In genomic region chr4:60757986-60758385, GRCh38 we compare ENCODE assay signal across 31 cellular contexts.
DNase-seq lines count a peak whose midpoint lies in the region; ATAC-seq and TF ChIP-seq lines count a peak whose summit lies in the region.
"Had no signal": no experiment of that assay in that cellular context is flagged by ENCODE, and none has a peak within 500 bp of the region (broad histone marks: within the 10 kb centered on the region; RNA-seq: fewer than 3 reads in every experiment).

No MANE protein-coding gene starts in this region.

- TF ChIP-seq CTCF in MM.1S (IDR thresholded peaks at IDR 0.05; ENCODE audit: low read length) (no peak), foreskin keratinocyte (conservative IDR thresholded peaks at IDR 0.05) (no peak)

- H3K36me3 ChIP-seq in MM.1S (replicated peaks; ENCODE audit: insufficient read depth, low read length): no peaks in the 10 kb centered on the region
- H3K36me3 ChIP-seq: colonic mucosa, gastrocnemius medialis, HAP-1, left ventricle myocardium inferior, upper lobe of left lung, WERI-Rb-1 had no signal

- H3K4me1 ChIP-seq in MM.1S (ENCODE audit: low read length) (peaks cover 12% of the 10 kb centered on the region), foreskin keratinocyte (peaks cover 13% of the 10 kb centered on the region)
- H3K4me1 ChIP-seq: colonic mucosa, gastrocnemius medialis, left ventricle myocardium inferior, upper lobe of left lung had no signal

- no peaks in the 10 kb centered on the region for H3K9me3 ChIP-seq in MM.1S (replicated peaks; ENCODE audit: insufficient read depth, low read length)
- H3K9me3 ChIP-seq: gastrocnemius medialis, HAP-1, upper lobe of left lung had no signal

- in situ Hi-C loops in ACHN (cut with HindIII; ENCODE audit: low pct_ligation_motif_present, low pct_unique_long_range_greater_than_20kb, low sequenced_read_pairs): no loop called here

- H3K4me3 Mint-ChIP-seq in natural killer cell treated with Interleukin-12 subunit alpha and Interleukin-12 subunit beta and Interleukin-15 and Interleukin-18, amount 100 ng/mL, for 72 hours: no peak overlapping the region
- H3K4me3 Mint-ChIP-seq in stimulated activated memory B cell treated with anti-CD40 and anti-IgM and Interleukin-4, amounts not matched to agents 10 μg/mL and 1 μg/mL and 100 μg/mL, for 72 hours: no peak overlapping the region
- H3K4me3 Mint-ChIP-seq: activated CD4-positive, alpha-beta T cell treated with anti-CD3 and anti-CD28 coated beads, Interleukin-2, amount 10 ng/mL, durations not matched to agents 7 days and 5 days; activated T-cell treated with anti-CD3 and anti-CD28 coated beads, Interleukin-2, amount 50 U/mL, for 4 hours; brain; naive thymus-derived CD4-positive, alpha-beta T cell had no signal

- DNase-seq in ACHN (peak; percentile 39), MM.1S (no peak), astrocyte of the hippocampus (ENCODE audit: low read depth, low spot score) (peak; percentile 5), foreskin keratinocyte (peak in 1 of 2 donors; percentile 69), NK-92 (lab: John Stamatoyannopoulos, UW; ENCODE audit: unreplicated experiment) (no peak)
- DNase-seq in natural killer cell treated with Interleukin-12 subunit alpha and Interleukin-12 subunit beta and Interleukin-15 and Interleukin-18, amount 100 ng/mL, for 72 hours (ENCODE audit: low spot score): no peak
- DNase-seq: activated CD4-positive, alpha-beta T cell treated with anti-CD3 and anti-CD28 coated beads, Interleukin-2, amount 10 ng/mL, durations not matched to agents 7 days and 5 days; activated gamma-delta T cell treated with Interleukin-2 at 50 U/mL for 16 hours; activated T-cell treated with anti-CD3 and anti-CD28 coated beads, Interleukin-2, amount 50 U/mL, for 4 hours; colonic mucosa; COR-L47; effector memory CD4-positive, alpha-beta T cell; gastrocnemius medialis; hippocampal formation; KG1; left ventricle myocardium inferior; midbrain; naive thymus-derived CD4-positive, alpha-beta T cell; NCI-H1436; NCI-H446 treated with DMSO at 0.1 percent for 48 hours; NCI-H82; small intestine; stimulated activated CD4-positive, alpha-beta T cell treated with anti-CD3 and anti-CD28 coated beads, Interleukin-1b, Interleukin-23, amount 100 ng/mL, for 48 hours; T-helper 9 cell; upper lobe of left lung; WERI-Rb-1 had no signal

- no peaks in the 10 kb centered on the region for H4K20me1 ChIP-seq in MM.1S (ENCODE audit: insufficient read depth, low read length)

- peaks cover 6% of the 10 kb centered on the region; the same call in 1 of the 2 replicates for H3F3A ChIP-seq in MM.1S (ENCODE audit: insufficient read depth, low read length)

- H3K27me3 Mint-ChIP-seq in natural killer cell treated with Interleukin-12 subunit alpha and Interleukin-12 subunit beta and Interleukin-15 and Interleukin-18, amount 100 ng/mL, for 72 hours: no peaks in the 10 kb centered on the region
- H3K27me3 Mint-ChIP-seq in stimulated activated memory B cell treated with anti-CD40 and anti-IgM and Interleukin-4, amounts not matched to agents 10 μg/mL and 1 μg/mL and 100 μg/mL, for 72 hours: no peaks in the 10 kb centered on the region
- H3K27me3 Mint-ChIP-seq: activated CD4-positive, alpha-beta T cell treated with anti-CD3 and anti-CD28 coated beads, Interleukin-2, amount 10 ng/mL, durations not matched to agents 7 days and 5 days; naive thymus-derived CD4-positive, alpha-beta T cell had no signal

- H3K27ac Mint-ChIP-seq in natural killer cell treated with Interleukin-12 subunit alpha and Interleukin-12 subunit beta and Interleukin-15 and Interleukin-18, amount 100 ng/mL, for 72 hours: no peak overlapping the region
- no peak overlapping the region for H3K27ac Mint-ChIP-seq in stimulated activated memory B cell treated with anti-CD40 and anti-IgM and Interleukin-4, amounts not matched to agents 10 μg/mL and 1 μg/mL and 100 μg/mL, for 72 hours
- H3K27ac Mint-ChIP-seq: activated CD4-positive, alpha-beta T cell treated with anti-CD3 and anti-CD28 coated beads, Interleukin-2, amount 10 ng/mL, durations not matched to agents 7 days and 5 days; brain; naive thymus-derived CD4-positive, alpha-beta T cell had no signal

- no peaks in the 10 kb centered on the region for H3K9me2 ChIP-seq in MM.1S (replicated peaks; ENCODE audit: insufficient read depth, low read length)

- H2AFZ ChIP-seq in MM.1S (ENCODE audit: low read length): no peak overlapping the region

- no peak overlapping the region for H3K9ac ChIP-seq in MM.1S (ENCODE audit: low read length)

- no peaks in the 10 kb centered on the region for H3K79me2 ChIP-seq in MM.1S (ENCODE audit: low read length)

- peak overlapping the region; percentile 46 for H3K4me2 ChIP-seq in MM.1S (ENCODE audit: low read depth, low read length)

- peaks cover 21% of the 10 kb centered on the region for H3K9me3 Mint-ChIP-seq in natural killer cell treated with Interleukin-12 subunit alpha and Interleukin-12 subunit beta and Interleukin-15 and Interleukin-18, amount 100 ng/mL, for 72 hours
- H3K9me3 Mint-ChIP-seq in stimulated activated memory B cell treated with anti-CD40 and anti-IgM and Interleukin-4, amounts not matched to agents 10 μg/mL and 1 μg/mL and 100 μg/mL, for 72 hours: peaks cover 5% of the 10 kb centered on the region

- no peaks in the 10 kb centered on the region for H3K36me3 Mint-ChIP-seq in natural killer cell treated with Interleukin-12 subunit alpha and Interleukin-12 subunit beta and Interleukin-15 and Interleukin-18, amount 100 ng/mL, for 72 hours
- no peaks in the 10 kb centered on the region for H3K36me3 Mint-ChIP-seq in stimulated activated memory B cell treated with anti-CD40 and anti-IgM and Interleukin-4, amounts not matched to agents 10 μg/mL and 1 μg/mL and 100 μg/mL, for 72 hours
- H3K36me3 Mint-ChIP-seq: brain; naive thymus-derived CD4-positive, alpha-beta T cell had no signal

- no peaks in the 10 kb centered on the region for H3K27me3 ChIP-seq in MM.1S (replicated peaks; ENCODE audit: insufficient read depth, low read length)
- no peaks in the 10 kb centered on the region for H3K27me3 ChIP-seq in foreskin keratinocyte
- H3K27me3 ChIP-seq: colonic mucosa, gastrocnemius medialis, upper lobe of left lung had no signal

- ATAC-seq in foreskin keratinocyte (peak; percentile 32), HG03460 (IDR thresholded peaks at IDR 0.05; ENCODE audit: unreplicated experiment) (no peak)
- ATAC-seq in natural killer cell treated with Interleukin-12 subunit alpha and Interleukin-12 subunit beta and Interleukin-15 and Interleukin-18, amount 100 ng/mL, for 72 hours: no peak
- ATAC-seq in stimulated activated memory B cell treated with anti-CD40 and anti-IgM and Interleukin-4, amounts not matched to agents 10 μg/mL and 1 μg/mL and 100 μg/mL, for 72 hours: no peak
- ATAC-seq: activated T-cell treated with anti-CD3 and anti-CD28 coated beads, Interleukin-2, amount 50 U/mL, for 4 hours; gastrocnemius medialis; naive thymus-derived CD4-positive, alpha-beta T cell; Right ventricle myocardium inferior had no signal

- H3K27ac ChIP-seq in MM.1S (ENCODE audit: low read length): no peak overlapping the region
- H3K27ac ChIP-seq in foreskin keratinocyte: no peak overlapping the region
- H3K27ac ChIP-seq: colonic mucosa, gastrocnemius medialis, left ventricle myocardium inferior, upper lobe of left lung, WERI-Rb-1 had no signal

- peak overlapping the region; percentile 11; the same call in 1 of the 2 replicates for H3K4me3 ChIP-seq in MM.1S (ENCODE audit: low read length)
- H3K4me3 ChIP-seq: colonic mucosa, gastrocnemius medialis, HAP-1, left ventricle myocardium inferior, upper lobe of left lung had no signal

- H3K4me1 Mint-ChIP-seq in natural killer cell treated with Interleukin-12 subunit alpha and Interleukin-12 subunit beta and Interleukin-15 and Interleukin-18, amount 100 ng/mL, for 72 hours (ENCODE audit: low read depth in 2 of 2): no peaks in the 10 kb centered on the region
- no peaks in the 10 kb centered on the region for H3K4me1 Mint-ChIP-seq in stimulated activated memory B cell treated with anti-CD40 and anti-IgM and Interleukin-4, amounts not matched to agents 10 μg/mL and 1 μg/mL and 100 μg/mL, for 72 hours
- H3K4me1 Mint-ChIP-seq: activated CD4-positive, alpha-beta T cell treated with anti-CD3 and anti-CD28 coated beads, Interleukin-2, amount 10 ng/mL, durations not matched to agents 7 days and 5 days; brain; naive thymus-derived CD4-positive, alpha-beta T cell had no signal

Comparison
In these comparisons a context has a peak if more than half of its experiments do, and no peak if none do; other contexts are left out.
1. DNase-seq: peak in ACHN (single experiment) and astrocyte of the hippocampus (single experiment); none in MM.1S (single experiment), NK-92 (single experiment) and natural killer cell treated with Interleukin-12 subunit alpha and Interleukin-12 subunit beta and Interleukin-15 and Interleukin-18, amount 100 ng/mL, for 72 hours (single experiment).